Comparison of ENCODE assay signal across 1 cellular context in the genomic region with DNA sequence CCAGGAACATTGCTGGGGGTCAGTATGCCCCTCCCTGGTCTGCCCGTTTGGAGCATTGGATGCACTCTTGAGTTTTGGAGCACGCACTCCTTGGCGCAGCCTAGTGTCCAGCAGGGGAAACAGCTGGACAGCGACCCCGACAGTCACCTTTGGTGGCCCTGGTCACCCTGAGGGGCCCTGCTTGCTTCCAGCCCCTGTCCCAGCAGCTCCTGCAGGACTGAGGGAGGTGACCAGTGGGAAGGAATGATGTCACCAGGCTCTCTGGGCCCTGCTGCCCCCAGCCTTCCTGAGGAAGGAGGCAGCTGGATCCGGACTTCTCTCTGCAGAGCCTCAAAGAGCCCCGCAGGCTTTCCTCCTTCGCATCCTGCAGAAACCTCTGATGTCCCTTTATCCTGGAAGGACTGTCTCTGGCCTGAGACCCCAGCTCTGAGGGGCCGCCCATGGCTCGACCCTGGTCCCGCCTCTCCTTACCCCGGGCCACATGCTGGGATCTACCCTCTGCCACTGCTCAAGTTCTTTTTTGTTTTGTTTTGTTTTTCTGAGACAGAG.
TF ChIP-seq lines count a peak whose summit lies in the region.

No MANE protein-coding gene starts in this region.

TF ChIP-seq in GM12878, 131 proteins besides CTCF, POLR2A, EP300 and RAD21 (continued from another document):
- TF ChIP-seq, protein P1, sequence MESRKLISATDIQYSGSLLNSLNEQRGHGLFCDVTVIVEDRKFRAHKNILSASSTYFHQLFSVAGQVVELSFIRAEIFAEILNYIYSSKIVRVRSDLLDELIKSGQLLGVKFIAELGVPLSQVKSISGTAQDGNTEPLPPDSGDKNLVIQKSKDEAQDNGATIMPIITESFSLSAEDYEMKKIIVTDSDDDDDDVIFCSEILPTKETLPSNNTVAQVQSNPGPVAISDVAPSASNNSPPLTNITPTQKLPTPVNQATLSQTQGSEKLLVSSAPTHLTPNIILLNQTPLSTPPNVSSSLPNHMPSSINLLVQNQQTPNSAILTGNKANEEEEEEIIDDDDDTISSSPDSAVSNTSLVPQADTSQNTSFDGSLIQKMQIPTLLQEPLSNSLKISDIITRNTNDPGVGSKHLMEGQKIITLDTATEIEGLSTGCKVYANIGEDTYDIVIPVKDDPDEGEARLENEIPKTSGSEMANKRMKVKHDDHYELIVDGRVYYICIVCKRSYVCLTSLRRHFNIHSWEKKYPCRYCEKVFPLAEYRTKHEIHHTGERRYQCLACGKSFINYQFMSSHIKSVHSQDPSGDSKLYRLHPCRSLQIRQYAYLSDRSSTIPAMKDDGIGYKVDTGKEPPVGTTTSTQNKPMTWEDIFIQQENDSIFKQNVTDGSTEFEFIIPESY (IDR thresholded peaks at IDR 0.05) = no peak
- TF ChIP-seq SMC3 (IDR thresholded peaks at IDR 0.05; ENCODE audit: borderline replicate concordance, low read length) = peak; percentile 30; the same call in 1 of the 2 replicates
- TF ChIP-seq, protein P2, sequence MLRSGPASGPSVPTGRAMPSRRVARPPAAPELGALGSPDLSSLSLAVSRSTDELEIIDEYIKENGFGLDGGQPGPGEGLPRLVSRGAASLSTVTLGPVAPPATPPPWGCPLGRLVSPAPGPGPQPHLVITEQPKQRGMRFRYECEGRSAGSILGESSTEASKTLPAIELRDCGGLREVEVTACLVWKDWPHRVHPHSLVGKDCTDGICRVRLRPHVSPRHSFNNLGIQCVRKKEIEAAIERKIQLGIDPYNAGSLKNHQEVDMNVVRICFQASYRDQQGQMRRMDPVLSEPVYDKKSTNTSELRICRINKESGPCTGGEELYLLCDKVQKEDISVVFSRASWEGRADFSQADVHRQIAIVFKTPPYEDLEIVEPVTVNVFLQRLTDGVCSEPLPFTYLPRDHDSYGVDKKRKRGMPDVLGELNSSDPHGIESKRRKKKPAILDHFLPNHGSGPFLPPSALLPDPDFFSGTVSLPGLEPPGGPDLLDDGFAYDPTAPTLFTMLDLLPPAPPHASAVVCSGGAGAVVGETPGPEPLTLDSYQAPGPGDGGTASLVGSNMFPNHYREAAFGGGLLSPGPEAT (IDR thresholded peaks at IDR 0.05; ENCODE audit: low read depth) = no peak
